ENCODE assay signal across 10 cellular contexts in genomic region chr11:109984634-109985289, GRCh38.
DNase-seq lines count a peak whose midpoint lies in the region; ATAC-seq and TF ChIP-seq lines count a peak whose summit lies in the region.
"Had no signal": no experiment of that assay in that cellular context is flagged by ENCODE, and none has a peak within 500 bp of the region (broad histone marks: within the 10 kb centered on the region; RNA-seq: fewer than 3 reads in every experiment).

No MANE protein-coding gene starts in this region.

- no peak overlapping the region for H3K4me3 Mint-ChIP-seq in activated T-helper 17 cell treated with anti-CD3 and anti-CD28 coated beads, Interleukin-2, amount 50 U/mL, for 72 hours

- no peaks in the 10 kb centered on the region for H3K4me1 Mint-ChIP-seq in activated T-helper 17 cell treated with anti-CD3 and anti-CD28 coated beads, Interleukin-2, amount 50 U/mL, for 72 hours

- H3K36me3 ChIP-seq in GM06990 (ENCODE audit: control insufficient read depth, insufficient read depth, low read length), result no peaks in the 10 kb centered on the region

- H3K27me3 ChIP-seq in GM06990 (replicated peaks; ENCODE audit: control insufficient read depth, insufficient read depth, low read length), result no peaks in the 10 kb centered on the region

- intact Hi-C loops in posterior cingulate gyrus (cut with DNase I), result no loop called here
- intact Hi-C loops in left cardiac atrium (cut with DNase I), result no loop called here

- H3K4me3 ChIP-seq in GM06990 (replicated peaks; ENCODE audit: low read depth, low read length), result peak overlapping the region; percentile 32; the same call in 1 of the 2 replicates

- no peaks in the 10 kb centered on the region for H3K36me3 Mint-ChIP-seq in activated T-helper 17 cell treated with anti-CD3 and anti-CD28 coated beads, Interleukin-2, amount 50 U/mL, for 72 hours (ENCODE audit: low read depth)

- ATAC-seq in GM19463 (IDR thresholded peaks at IDR 0.05; ENCODE audit: unreplicated experiment), result peak; percentile 88
- peak; percentile 99 for ATAC-seq in HG03175 (IDR thresholded peaks at IDR 0.05; ENCODE audit: unreplicated experiment)
- ATAC-seq in activated T-helper 17 cell treated with anti-CD3 and anti-CD28 coated beads, Interleukin-2, amount 50 U/mL, for 72 hours (replicated peaks), result peak; percentile 69
- no peak for ATAC-seq in left cardiac atrium
- ATAC-seq: right cardiac atrium had no signal

- peaks cover 15% of the 10 kb centered on the region for H3K27me3 Mint-ChIP-seq in activated T-helper 17 cell treated with anti-CD3 and anti-CD28 coated beads, Interleukin-2, amount 50 U/mL, for 72 hours

- no peaks in the 10 kb centered on the region for H3K9me3 Mint-ChIP-seq in activated T-helper 17 cell treated with anti-CD3 and anti-CD28 coated beads, Interleukin-2, amount 50 U/mL, for 72 hours

- no peak overlapping the region for H3K27ac Mint-ChIP-seq in activated T-helper 17 cell treated with anti-CD3 and anti-CD28 coated beads, Interleukin-2, amount 50 U/mL, for 72 hours

- no peak for TF ChIP-seq CTCF in GM06990 (IDR thresholded peaks at IDR 0.05; ENCODE audit: insufficient read depth, low read length, poor library complexity, severe bottlenecking)

- DNase-seq in GM06990 (ENCODE audit: extremely low read depth, insufficient read length) (peak; percentile 35), NCI-H524 treated with DMSO at 0.1 percent for 48 hours (lab: John Stamatoyannopoulos, UW) (no peak), HCEC 1CT (no peak), posterior cingulate gyrus (no peak), left cardiac atrium (no peak)
- DNase-seq: activated T-cell treated with anti-CD3 and anti-CD28 coated beads, Interleukin-2, amount 50 U/mL, for 48 hours; right cardiac atrium had no signal

Comparison
In these comparisons a context has a peak if more than half of its experiments do, and no peak if none do; other contexts are left out.
1. ATAC-seq: peak in GM19463 (single experiment), HG03175 (single experiment) and activated T-helper 17 cell treated with anti-CD3 and anti-CD28 coated beads, Interleukin-2, amount 50 U/mL, for 72 hours (single experiment); none in left cardiac atrium (0 of 2).